Comparison of ENCODE assay signal across 1 cellular context in genomic region chr6:138404666-138405337, GRCh38.
TF ChIP-seq lines count a peak whose summit lies in the region.

No MANE protein-coding gene starts in this region.

TF ChIP-seq in H1, 55 proteins besides CTCF, POLR2A, EP300 and RAD21 (continued from another document):
- peak; percentile 17 for TF ChIP-seq KDM4A (IDR thresholded peaks at IDR 0.05; ENCODE audit: low read depth, low read length, severe bottlenecking)
- TF ChIP-seq SP4 (IDR thresholded peaks at IDR 0.05; ENCODE audit: low read length), result no peak
- TF ChIP-seq SIRT6 (IDR thresholded peaks at IDR 0.05; ENCODE audit: low read length), result no peak
- no peak for TF ChIP-seq ZNF274 (IDR thresholded peaks at IDR 0.05; ENCODE audit: borderline replicate concordance, extremely low read depth, low read length)
- TF ChIP-seq SIN3A (conservative IDR thresholded peaks at IDR 0.05 in 1 of 2, IDR thresholded peaks at IDR 0.05 in 1 of 2; ENCODE audit: low read depth in 1 of 2, low read length in 2 of 2), result 0 out of 4 replicates have a peak, but pooled peaks of 1 of the 2 experiments have one; percentile 23
